Comparison of ENCODE assay signal across 16 cellular contexts in genomic region chr1:208174200-208174599, GRCh38.
DNase-seq lines count a peak whose midpoint lies in the region; ATAC-seq, FAIRE-seq and TF ChIP-seq lines count a peak whose summit lies in the region.
"Had no signal": no experiment of that assay in that cellular context is flagged by ENCODE, and none has a peak within 500 bp of the region (broad histone marks: within the 10 kb centered on the region; RNA-seq: fewer than 3 reads in every experiment).

No MANE protein-coding gene starts in this region.

- DNase-seq in DMS 273 (lab: John Stamatoyannopoulos, UW; ENCODE audit: unreplicated experiment) = peak; percentile 78
- peak; percentile 55 to 58 (median 56) for DNase-seq in K562 (ENCODE audit: extremely low read depth in 1 of 4, low spot score in 3 of 4)
- DNase-seq in thyroid gland = no peak
- no peak for DNase-seq in RKO (ENCODE audit: low spot score)
- no peak for DNase-seq in DMS53 treated with DMSO at 0.1 percent for 48 hours (lab: John Stamatoyannopoulos, UW; ENCODE audit: unreplicated experiment)
- DNase-seq: BE2C, KG1, NCI-H1092, NCI-H1694, NCI-H2107, NCI-H345, SHP77 had no signal

- intact Hi-C loops in K562 (cut with micrococcal nuclease) = no loop called here
- intact Hi-C loops in thyroid gland (cut with DNase I) = no loop called here

- no peak overlapping the region for H3K4me2 ChIP-seq in K562 (ENCODE audit: insufficient read depth, low read length)

- CTCF ChIA-PET in HEK293 (lab: Yijun Ruan, JAX) = interaction anchor here (0.8 kb wide), 1 partner anchor 17 kb away, joined by 8 read pairs; no protein-coding TSS in a partner anchor
- CTCF ChIA-PET in K562 (lab: Yijun Ruan, JAX; ENCODE audit: low intra/inter-chr PET ratio) = no interaction called here

- no peak for TF ChIP-seq RAD21 in K562 (CRISPR knock-in tag; conservative IDR thresholded peaks at IDR 0.05 in 1 of 2, IDR thresholded peaks at IDR 0.05 in 1 of 2)

- no peaks in the 10 kb centered on the region for H3K36me3 Mint-ChIP-seq in nephron (ENCODE audit: low read depth)

- no peaks in the 10 kb centered on the region for H3K9me3 Mint-ChIP-seq in nephron

- H3K4me3 ChIP-seq in HEK293 (ENCODE audit: low read depth, low read length) (no peak overlapping the region), K562 (no peak overlapping the region), thyroid gland (replicated peaks in 1 of 3) (no peak overlapping the region)
- H3K4me3 ChIP-seq: GM12878 had no signal

- no peak for TF ChIP-seq EP300 in K562 (IDR thresholded peaks at IDR 0.05; ENCODE audit: low read length)

- H3K9ac ChIP-seq in K562 (ENCODE audit: insufficient read depth in 1 of 2, low read depth in 2 of 2, low read length in 2 of 2) = peak overlapping the region in 1 of 2 experiments; percentile 17; a peak in 1 of 4 replicates

- peaks cover 86% of the 10 kb centered on the region for H3K4me1 Mint-ChIP-seq in nephron

- H3K4me1 ChIP-seq in HEK293 (ENCODE audit: control insufficient read depth, insufficient read depth, low read length) = peaks cover 24% of the 10 kb centered on the region
- H3K4me1 ChIP-seq in K562 (replicated peaks in 1 of 2; ENCODE audit: control insufficient read depth in 2 of 2, insufficient read depth in 2 of 2, low read length in 2 of 2) = peaks cover 15 to 30% of the 10 kb centered on the region in 2 experiments; a peak in 4 of 5 replicates
- peaks cover 27 to 40% of the 10 kb centered on the region in 2 donors for H3K4me1 ChIP-seq in thyroid gland

- H3K27ac ChIP-seq in HEK293 (ENCODE audit: extremely low read depth, low read depth, low read length) (no peak overlapping the region), K562 (ENCODE audit: extremely low read depth, low read depth, low read length) (no peak overlapping the region), thyroid gland (no peak overlapping the region)

- no peak for FAIRE-seq in K562 (lab: Jason Lieb, UNC)
- FAIRE-seq: GM12878, GM18507 had no signal

- in situ Hi-C loops in K562 (cut with MboI) = no loop called here

- no peaks in the 10 kb centered on the region for H3K9me3 ChIP-seq in HEK293 (ENCODE audit: control insufficient read depth, insufficient read depth, low read depth, low read length)
- H3K9me3 ChIP-seq in K562 (replicated peaks; ENCODE audit: control insufficient read depth, insufficient read depth, low read depth, low read length) = no peaks in the 10 kb centered on the region
- no peaks in the 10 kb centered on the region for H3K9me3 ChIP-seq in thyroid gland
- H3K9me3 ChIP-seq: BE2C had no signal

- H3K79me2 ChIP-seq in K562 (ENCODE audit: control insufficient read depth, insufficient read depth, low read length) = no peaks in the 10 kb centered on the region

- no TSS peak for BruUV-seq in K562 (replicated peaks; lab: Mats Ljungman, UMichigan)

- peak overlapping the region in 1 of 3 experiments; percentile 40 for H3K4me3 Mint-ChIP-seq in nephron

- no peaks in the 10 kb centered on the region for H4K20me1 ChIP-seq in K562 (replicated peaks; ENCODE audit: control insufficient read depth, insufficient read depth, low read length)

- POLR2A ChIA-PET in HEK293 (lab: Yijun Ruan, JAX) = no interaction called here
- POLR2A ChIA-PET in K562 (lab: Yijun Ruan, JAX) = interaction anchor here (1.7 kb wide), 1 partner anchor 12 kb away, joined by 4 read pairs; no protein-coding TSS in a partner anchor

- 17% methylated on average over 2 of the region's 5 CpGs for WGBS in K562 (ENCODE audit: insufficient coverage, low coverage, missing lambda C conversion rate)
- 78 to 88% methylated on average over 5 of the region's 5 CpGs for WGBS in thyroid gland, 2 donors

- ATAC-seq in K562 = peak; percentile 45
- ATAC-seq: GM12878 had no signal

- no peaks in the 10 kb centered on the region for H3K9me1 ChIP-seq in K562 (ENCODE audit: control insufficient read depth, insufficient read depth, low read length)

- no peak overlapping the region for H2AFZ ChIP-seq in K562 (ENCODE audit: low read depth, low read length)

- H3K27me3 ChIP-seq in K562 (ENCODE audit: control insufficient read depth in 2 of 2, insufficient read depth in 2 of 2, low read length in 2 of 2) = no peaks in the 10 kb centered on the region
- no peaks in the 10 kb centered on the region for H3K27me3 ChIP-seq in thyroid gland
- H3K27me3 ChIP-seq: BE2C had no signal

- TF ChIP-seq CTCF in HEK293 (tag by site-specific recombination; IDR thresholded peaks at IDR 0.05) = no peak
- no peak for TF ChIP-seq CTCF in K562 (IDR thresholded peaks at IDR 0.05 in 2 of 3, conservative IDR thresholded peaks at IDR 0.05 in 1 of 3; ENCODE audit: insufficient read depth in 2 of 3, low read depth in 1 of 3, low read length in 3 of 3)
- TF ChIP-seq CTCF in nephron (IDR thresholded peaks at IDR 0.05; ENCODE audit: unreplicated experiment in 3 of 3) = no peak
- no peak for TF ChIP-seq CTCF in thyroid gland (IDR thresholded peaks at IDR 0.05)

- peaks cover 30% of the 10 kb centered on the region for H3K27me3 Mint-ChIP-seq in nephron (ENCODE audit: low read depth)

- H3K36me3 ChIP-seq in HEK293 (ENCODE audit: control insufficient read depth in 2 of 2, insufficient read depth in 1 of 2, low read length in 2 of 2) (no peaks in the 10 kb centered on the region), K562 (ENCODE audit: control insufficient read depth, insufficient read depth, low read length) (no peaks in the 10 kb centered on the region), thyroid gland (no peaks in the 10 kb centered on the region)

- H3K27ac Mint-ChIP-seq in nephron = peak overlapping the region; percentile 27 to 72 (median 39)

- no peak for TF ChIP-seq POLR2A in K562 (conservative IDR thresholded peaks at IDR 0.05)
- TF ChIP-seq POLR2A in thyroid gland (IDR thresholded peaks at IDR 0.05) = no peak

TF ChIP-seq in HEK293, 187 proteins besides CTCF, POLR2A, EP300 and RAD21:
- TF ChIP-seq ZNF335 (tag by site-specific recombination; conservative IDR thresholded peaks at IDR 0.05) (no peak), ZNF341 (tag by site-specific recombination; IDR thresholded peaks at IDR 0.05; ENCODE audit: low read depth) (peak; percentile 27; the same call in 1 of the 2 replicates), ZFHX2 (tag by site-specific recombination; conservative IDR thresholded peaks at IDR 0.05) (peak; percentile 76), ZNF211 (tag by site-specific recombination; IDR thresholded peaks at IDR 0.05; ENCODE audit: low read depth) (no peak), ZNF280D (tag by site-specific recombination; IDR thresholded peaks at IDR 0.05) (no peak), EGR2 (tag by site-specific recombination; IDR thresholded peaks at IDR 0.05; ENCODE audit: low read depth) (peak; percentile 97)

TF ChIP-seq in K562, 482 proteins besides CTCF, POLR2A, EP300 and RAD21 (continues in another document):
- TF ChIP-seq CHD4 (IDR thresholded peaks at IDR 0.05; ENCODE audit: insufficient read depth, insufficient replicate concordance, low read depth, low read length, poor library complexity, severe bottlenecking) = no peak
- no peak for TF ChIP-seq NFRKB (IDR thresholded peaks at IDR 0.05; ENCODE audit: low read depth)
- no peak for TF ChIP-seq FOXA1 (IDR thresholded peaks at IDR 0.05; ENCODE audit: borderline replicate concordance)
- TF ChIP-seq FOSL1 (tag; conservative IDR thresholded peaks at IDR 0.05) = peak; percentile 28; the same call in 1 of the 2 replicates
- no peak for TF ChIP-seq ZNF445 (CRISPR knock-in tag; IDR thresholded peaks at IDR 0.05; ENCODE audit: low read depth)
- no peak for TF ChIP-seq USF1 (CRISPR knock-in tag; IDR thresholded peaks at IDR 0.05)
- TF ChIP-seq RBM34 (IDR thresholded peaks at IDR 0.05; ENCODE audit: borderline replicate concordance, insufficient read depth, low read length) = no peak
- no peak for TF ChIP-seq HCFC1 (IDR thresholded peaks at IDR 0.05; ENCODE audit: low read depth, low read length)
- TF ChIP-seq ZBTB43 (CRISPR knock-in tag; IDR thresholded peaks at IDR 0.05) = no peak
- TF ChIP-seq NCOA4 (IDR thresholded peaks at IDR 0.05; ENCODE audit: partially characterized antibody) = no peak
- TF ChIP-seq ZNF766 (CRISPR knock-in tag; conservative IDR thresholded peaks at IDR 0.05) = no peak
- 0 out of 2 replicates have a peak, but pooled peaks have one; percentile 24 for TF ChIP-seq CREB1 (IDR thresholded peaks at IDR 0.05)
- no peak for TF ChIP-seq CREB1 (CRISPR knock-in tag; IDR thresholded peaks at IDR 0.05)
- TF ChIP-seq VEZF1 (CRISPR knock-in tag; IDR thresholded peaks at IDR 0.05) = peak; percentile 49; the same call in 1 of the 2 replicates

Comparison
In these comparisons a context has a peak if more than half of its experiments do, and no peak if none do; other contexts are left out.
1. DNase-seq: peak in DMS 273 (single experiment) and K562 (4 of 4); none in thyroid gland (0 of 2), RKO (single experiment) and DMS53 treated with DMSO at 0.1 percent for 48 hours (single experiment).